ENCODE assay signal across 1 cellular context in the genomic region with DNA sequence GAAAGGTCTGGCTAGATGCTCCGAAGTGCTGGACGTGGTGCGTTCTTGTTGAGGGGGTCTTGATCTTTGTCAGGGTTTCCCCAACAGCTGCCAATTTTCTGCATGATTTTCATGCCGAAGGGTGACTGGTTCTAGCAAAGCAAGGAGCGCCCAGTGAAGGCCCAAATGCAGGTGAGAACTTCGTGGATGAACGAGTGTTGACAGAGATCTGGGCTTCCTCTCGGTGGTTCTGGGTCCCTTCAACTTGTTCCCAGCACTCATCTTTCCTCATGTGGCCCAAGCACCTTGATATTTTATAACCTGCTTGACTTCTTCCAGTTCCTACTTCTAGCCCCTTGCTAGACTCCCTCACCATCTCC.
TF ChIP-seq lines count a peak whose summit lies in the region.

No MANE protein-coding gene starts in this region.

TF ChIP-seq in GM23338, 12 proteins besides CTCF, POLR2A, EP300 and RAD21 (continued from another document):
- TF ChIP-seq, protein P1, sequence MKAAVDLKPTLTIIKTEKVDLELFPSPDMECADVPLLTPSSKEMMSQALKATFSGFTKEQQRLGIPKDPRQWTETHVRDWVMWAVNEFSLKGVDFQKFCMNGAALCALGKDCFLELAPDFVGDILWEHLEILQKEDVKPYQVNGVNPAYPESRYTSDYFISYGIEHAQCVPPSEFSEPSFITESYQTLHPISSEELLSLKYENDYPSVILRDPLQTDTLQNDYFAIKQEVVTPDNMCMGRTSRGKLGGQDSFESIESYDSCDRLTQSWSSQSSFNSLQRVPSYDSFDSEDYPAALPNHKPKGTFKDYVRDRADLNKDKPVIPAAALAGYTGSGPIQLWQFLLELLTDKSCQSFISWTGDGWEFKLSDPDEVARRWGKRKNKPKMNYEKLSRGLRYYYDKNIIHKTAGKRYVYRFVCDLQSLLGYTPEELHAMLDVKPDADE (IDR thresholded peaks at IDR 0.05) = no peak
- TF ChIP-seq STAT1 (IDR thresholded peaks at IDR 0.05; ENCODE audit: unreplicated experiment) (no peak), CREB1 (CRISPR knock-in tag; IDR thresholded peaks at IDR 0.05; ENCODE audit: low read depth) (no peak), NANOG (IDR thresholded peaks at IDR 0.05; ENCODE audit: borderline replicate concordance) (no peak), POLR2AphosphoS5 (IDR thresholded peaks at IDR 0.05; ENCODE audit: low read depth) (no peak), ZNF114 (CRISPR knock-in tag; IDR thresholded peaks at IDR 0.05) (no peak)
- TF ChIP-seq, protein P2, sequence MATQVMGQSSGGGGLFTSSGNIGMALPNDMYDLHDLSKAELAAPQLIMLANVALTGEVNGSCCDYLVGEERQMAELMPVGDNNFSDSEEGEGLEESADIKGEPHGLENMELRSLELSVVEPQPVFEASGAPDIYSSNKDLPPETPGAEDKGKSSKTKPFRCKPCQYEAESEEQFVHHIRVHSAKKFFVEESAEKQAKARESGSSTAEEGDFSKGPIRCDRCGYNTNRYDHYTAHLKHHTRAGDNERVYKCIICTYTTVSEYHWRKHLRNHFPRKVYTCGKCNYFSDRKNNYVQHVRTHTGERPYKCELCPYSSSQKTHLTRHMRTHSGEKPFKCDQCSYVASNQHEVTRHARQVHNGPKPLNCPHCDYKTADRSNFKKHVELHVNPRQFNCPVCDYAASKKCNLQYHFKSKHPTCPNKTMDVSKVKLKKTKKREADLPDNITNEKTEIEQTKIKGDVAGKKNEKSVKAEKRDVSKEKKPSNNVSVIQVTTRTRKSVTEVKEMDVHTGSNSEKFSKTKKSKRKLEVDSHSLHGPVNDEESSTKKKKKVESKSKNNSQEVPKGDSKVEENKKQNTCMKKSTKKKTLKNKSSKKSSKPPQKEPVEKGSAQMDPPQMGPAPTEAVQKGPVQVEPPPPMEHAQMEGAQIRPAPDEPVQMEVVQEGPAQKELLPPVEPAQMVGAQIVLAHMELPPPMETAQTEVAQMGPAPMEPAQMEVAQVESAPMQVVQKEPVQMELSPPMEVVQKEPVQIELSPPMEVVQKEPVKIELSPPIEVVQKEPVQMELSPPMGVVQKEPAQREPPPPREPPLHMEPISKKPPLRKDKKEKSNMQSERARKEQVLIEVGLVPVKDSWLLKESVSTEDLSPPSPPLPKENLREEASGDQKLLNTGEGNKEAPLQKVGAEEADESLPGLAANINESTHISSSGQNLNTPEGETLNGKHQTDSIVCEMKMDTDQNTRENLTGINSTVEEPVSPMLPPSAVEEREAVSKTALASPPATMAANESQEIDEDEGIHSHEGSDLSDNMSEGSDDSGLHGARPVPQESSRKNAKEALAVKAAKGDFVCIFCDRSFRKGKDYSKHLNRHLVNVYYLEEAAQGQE (IDR thresholded peaks at IDR 0.05; ENCODE audit: unreplicated experiment) = no peak
- TF ChIP-seq, protein P3, sequence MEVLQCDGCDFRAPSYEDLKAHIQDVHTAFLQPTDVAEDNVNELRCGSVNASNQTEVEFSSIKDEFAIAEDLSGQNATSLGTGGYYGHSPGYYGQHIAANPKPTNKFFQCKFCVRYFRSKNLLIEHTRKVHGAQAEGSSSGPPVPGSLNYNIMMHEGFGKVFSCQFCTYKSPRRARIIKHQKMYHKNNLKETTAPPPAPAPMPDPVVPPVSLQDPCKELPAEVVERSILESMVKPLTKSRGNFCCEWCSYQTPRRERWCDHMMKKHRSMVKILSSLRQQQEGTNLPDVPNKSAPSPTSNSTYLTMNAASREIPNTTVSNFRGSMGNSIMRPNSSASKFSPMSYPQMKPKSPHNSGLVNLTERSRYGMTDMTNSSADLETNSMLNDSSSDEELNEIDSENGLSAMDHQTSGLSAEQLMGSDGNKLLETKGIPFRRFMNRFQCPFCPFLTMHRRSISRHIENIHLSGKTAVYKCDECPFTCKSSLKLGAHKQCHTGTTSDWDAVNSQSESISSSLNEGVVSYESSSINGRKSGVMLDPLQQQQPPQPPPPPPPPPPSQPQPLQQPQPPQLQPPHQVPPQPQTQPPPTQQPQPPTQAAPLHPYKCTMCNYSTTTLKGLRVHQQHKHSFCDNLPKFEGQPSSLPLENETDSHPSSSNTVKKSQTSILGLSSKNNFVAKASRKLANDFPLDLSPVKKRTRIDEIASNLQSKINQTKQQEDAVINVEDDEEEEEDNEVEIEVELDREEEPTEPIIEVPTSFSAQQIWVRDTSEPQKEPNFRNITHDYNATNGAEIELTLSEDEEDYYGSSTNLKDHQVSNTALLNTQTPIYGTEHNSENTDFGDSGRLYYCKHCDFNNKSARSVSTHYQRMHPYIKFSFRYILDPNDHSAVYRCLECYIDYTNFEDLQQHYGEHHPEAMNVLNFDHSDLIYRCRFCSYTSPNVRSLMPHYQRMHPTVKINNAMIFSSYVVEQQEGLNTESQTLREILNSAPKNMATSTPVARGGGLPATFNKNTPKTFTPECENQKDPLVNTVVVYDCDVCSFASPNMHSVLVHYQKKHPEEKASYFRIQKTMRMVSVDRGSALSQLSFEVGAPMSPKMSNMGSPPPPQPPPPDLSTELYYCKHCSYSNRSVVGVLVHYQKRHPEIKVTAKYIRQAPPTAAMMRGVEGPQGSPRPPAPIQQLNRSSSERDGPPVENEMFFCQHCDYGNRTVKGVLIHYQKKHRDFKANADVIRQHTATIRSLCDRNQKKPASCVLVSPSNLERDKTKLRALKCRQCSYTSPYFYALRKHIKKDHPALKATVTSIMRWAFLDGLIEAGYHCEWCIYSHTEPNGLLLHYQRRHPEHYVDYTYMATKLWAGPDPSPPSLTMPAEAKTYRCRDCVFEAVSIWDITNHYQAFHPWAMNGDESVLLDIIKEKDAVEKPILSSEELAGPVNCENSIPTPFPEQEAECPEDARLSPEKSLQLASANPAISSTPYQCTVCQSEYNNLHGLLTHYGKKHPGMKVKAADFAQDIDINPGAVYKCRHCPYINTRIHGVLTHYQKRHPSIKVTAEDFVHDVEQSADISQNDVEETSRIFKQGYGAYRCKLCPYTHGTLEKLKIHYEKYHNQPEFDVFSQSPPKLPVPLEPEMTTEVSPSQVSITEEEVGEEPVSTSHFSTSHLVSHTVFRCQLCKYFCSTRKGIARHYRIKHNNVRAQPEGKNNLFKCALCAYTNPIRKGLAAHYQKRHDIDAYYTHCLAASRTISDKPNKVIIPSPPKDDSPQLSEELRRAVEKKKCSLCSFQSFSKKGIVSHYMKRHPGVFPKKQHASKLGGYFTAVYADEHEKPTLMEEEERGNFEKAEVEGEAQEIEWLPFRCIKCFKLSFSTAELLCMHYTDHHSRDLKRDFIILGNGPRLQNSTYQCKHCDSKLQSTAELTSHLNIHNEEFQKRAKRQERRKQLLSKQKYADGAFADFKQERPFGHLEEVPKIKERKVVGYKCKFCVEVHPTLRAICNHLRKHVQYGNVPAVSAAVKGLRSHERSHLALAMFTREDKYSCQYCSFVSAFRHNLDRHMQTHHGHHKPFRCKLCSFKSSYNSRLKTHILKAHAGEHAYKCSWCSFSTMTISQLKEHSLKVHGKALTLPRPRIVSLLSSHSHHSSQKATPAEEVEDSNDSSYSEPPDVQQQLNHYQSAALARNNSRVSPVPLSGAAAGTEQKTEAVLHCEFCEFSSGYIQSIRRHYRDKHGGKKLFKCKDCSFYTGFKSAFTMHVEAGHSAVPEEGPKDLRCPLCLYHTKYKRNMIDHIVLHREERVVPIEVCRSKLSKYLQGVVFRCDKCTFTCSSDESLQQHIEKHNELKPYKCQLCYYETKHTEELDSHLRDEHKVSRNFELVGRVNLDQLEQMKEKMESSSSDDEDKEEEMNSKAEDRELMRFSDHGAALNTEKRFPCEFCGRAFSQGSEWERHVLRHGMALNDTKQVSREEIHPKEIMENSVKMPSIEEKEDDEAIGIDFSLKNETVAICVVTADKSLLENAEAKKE (CRISPR knock-in tag; IDR thresholded peaks at IDR 0.05) = no peak
